In genomic region chr3:194811118-194811517, GRCh38 we compare ENCODE assay signal across 26 cellular contexts.
"Had no signal": no experiment of that assay in that cellular context is flagged by ENCODE, and none has a peak within 500 bp of the region (broad histone marks: within the 10 kb centered on the region; RNA-seq: fewer than 3 reads in every experiment).

No MANE protein-coding gene starts in this region.

- ATAC-seq: activated naive CD4-positive, alpha-beta T cell treated with anti-CD3 and anti-CD28 coated beads, Interleukin-2, amount 50 U/mL, for 72 hours; activated naive CD8-positive, alpha-beta T cell treated with anti-CD3 and anti-CD28 coated beads, Interleukin-2, amount 50 U/mL, for 24 hours; activated T-helper 17 cell treated with anti-CD3 and anti-CD28 coated beads, Interleukin-2, amount 50 U/mL, for 72 hours; body of pancreas; SK-N-SH treated with all-trans-retinoic acid at 6 μM for 48 hours had no signal

- H3K27ac ChIP-seq: ascending aorta, body of pancreas, Peyer's patch, RWPE1, SJCRH30 had no signal

- H3K9me3 ChIP-seq: ascending aorta, body of pancreas, Peyer's patch, SJCRH30 had no signal

- H3K4me1 ChIP-seq: ascending aorta, body of pancreas, Peyer's patch, SJCRH30 had no signal

- H3K27me3 ChIP-seq: ascending aorta, body of pancreas, Peyer's patch, SJCRH30 had no signal

- H3K4me3 ChIP-seq: ascending aorta, body of pancreas, Peyer's patch, SJCRH30 had no signal

- DNase-seq: activated CD4-positive, alpha-beta memory T cell treated with anti-CD3 and anti-CD28 coated beads for 36 hours; activated CD4-positive, alpha-beta T cell treated with anti-CD3 and anti-CD28 coated beads for 1 hour; activated CD4-positive, alpha-beta T cell treated with anti-CD3 and anti-CD28 coated beads, Interleukin-2, amount 10 ng/mL, durations not matched to agents 24 days and 14 days; activated naive CD4-positive, alpha-beta T cell; activated naive CD8-positive, alpha-beta T cell treated with anti-CD3 and anti-CD28 coated beads, Interleukin-2, amount 50 U/mL, for 24 hours; activated T-cell treated with anti-CD3 and anti-CD28 coated beads for 4 hours; activated T-cell treated with anti-CD3 and anti-CD28 coated beads, Interleukin-2, amount 50 U/mL, for 48 hours; amniotic stem cell; body of pancreas; central memory CD4-positive, alpha-beta T cell; Kasumi-1; NCI-H1105 treated with DMSO at 0.1 percent for 48 hours; NCI-H1436 treated with DMSO at 0.1 percent for 48 hours; NCI-H187; NCI-H2081; NCI-H510A treated with DMSO at 0.1 percent for 48 hours; NCI-H748 treated with DMSO at 0.1 percent for 48 hours; Peyer's patch; Right ventricle myocardium superior; SJCRH30; SW 1271 had no signal

- H3K36me3 ChIP-seq: ascending aorta, Peyer's patch, SJCRH30 had no signal
